Comparison of ENCODE assay signal across 1 cellular context in the genomic region with DNA sequence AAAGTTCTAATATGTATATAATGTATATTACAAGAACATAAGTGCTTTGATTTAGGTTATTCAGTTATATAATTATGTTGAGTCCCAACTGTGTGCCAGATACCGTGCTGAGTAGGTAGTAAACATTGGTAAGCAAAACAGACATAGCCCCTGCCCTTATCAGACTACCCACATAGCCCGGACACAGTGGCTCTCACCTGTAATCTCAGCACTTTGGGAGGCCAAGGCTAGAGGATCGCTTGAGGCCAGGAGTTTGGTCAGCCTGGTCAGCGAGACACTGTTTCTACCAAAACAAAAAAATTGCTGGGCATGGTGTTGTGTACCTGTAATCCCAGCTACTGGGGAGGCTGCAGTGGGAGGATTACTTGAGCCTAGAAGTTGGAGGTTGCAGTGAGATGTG.
A peak's percentile ranks its signal among the peaks of the same experiment; 100 is the strongest.
TF ChIP-seq lines count a peak whose summit lies in the region.

No MANE protein-coding gene starts in this region.

TF ChIP-seq in HepG2, 621 proteins besides CTCF, POLR2A, EP300 and RAD21 (continued from another document):
- TF ChIP-seq, protein P1, sequence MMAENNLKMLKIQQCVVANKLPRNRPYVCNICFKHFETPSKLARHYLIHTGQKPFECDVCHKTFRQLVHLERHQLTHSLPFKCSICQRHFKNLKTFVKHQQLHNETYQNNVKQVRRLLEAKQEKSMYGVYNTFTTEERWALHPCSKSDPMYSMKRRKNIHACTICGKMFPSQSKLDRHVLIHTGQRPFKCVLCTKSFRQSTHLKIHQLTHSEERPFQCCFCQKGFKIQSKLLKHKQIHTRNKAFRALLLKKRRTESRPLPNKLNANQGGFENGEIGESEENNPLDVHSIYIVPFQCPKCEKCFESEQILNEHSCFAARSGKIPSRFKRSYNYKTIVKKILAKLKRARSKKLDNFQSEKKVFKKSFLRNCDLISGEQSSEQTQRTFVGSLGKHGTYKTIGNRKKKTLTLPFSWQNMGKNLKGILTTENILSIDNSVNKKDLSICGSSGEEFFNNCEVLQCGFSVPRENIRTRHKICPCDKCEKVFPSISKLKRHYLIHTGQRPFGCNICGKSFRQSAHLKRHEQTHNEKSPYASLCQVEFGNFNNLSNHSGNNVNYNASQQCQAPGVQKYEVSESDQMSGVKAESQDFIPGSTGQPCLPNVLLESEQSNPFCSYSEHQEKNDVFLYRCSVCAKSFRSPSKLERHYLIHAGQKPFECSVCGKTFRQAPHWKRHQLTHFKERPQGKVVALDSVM (CRISPR knock-in tag; IDR thresholded peaks at IDR 0.05): 0 out of 2 replicates have a peak, but pooled peaks have one; percentile 12
TF ChIP-seq in HepG2: peak in this region for 1.
